ENCODE assay signal across 26 cellular contexts in genomic region chr14:55141812-55142211, GRCh38. TPM values are rescaled to one million over a fixed set of nuclear protein-coding genes. Genes with fewer than 3 reads are reported as not detected.
"Had no signal": no experiment of that assay in that cellular context is flagged by ENCODE, and none has a peak within 500 bp of the region (broad histone marks: within the 10 kb centered on the region; RNA-seq: fewer than 3 reads in every experiment).

No MANE protein-coding gene starts in this region.

- H3K27ac Mint-ChIP-seq: naive thymus-derived CD8-positive, alpha-beta T cell; nephron progenitor cell; stimulated activated naive CD8-positive, alpha-beta T cell treated with anti-CD3 and anti-CD28 coated beads, Interleukin-15, amount 100 ng/mL, for 72 hours had no signal

- H3K36me3 Mint-ChIP-seq: naive thymus-derived CD8-positive, alpha-beta T cell had no signal

- H3K4me1 Mint-ChIP-seq: naive thymus-derived CD8-positive, alpha-beta T cell; nephron progenitor cell had no signal

- H3K36me3 ChIP-seq: ovary, right lobe of liver had no signal

- H3K27ac ChIP-seq: dorsolateral prefrontal cortex, gastrocnemius medialis, left lung, ovary, right lobe of liver, suprapubic skin, transverse colon, vagina had no signal

- H3K4me3 Mint-ChIP-seq: naive thymus-derived CD8-positive, alpha-beta T cell; nephron progenitor cell; stimulated activated naive CD8-positive, alpha-beta T cell treated with anti-CD3 and anti-CD28 coated beads, Interleukin-15, amount 100 ng/mL, for 72 hours had no signal

- DNase-seq: dorsolateral prefrontal cortex; effector CD4-positive, alpha-beta T cell; foreskin fibroblast; gastrocnemius medialis; head of caudate nucleus; kidney; left lung; mesendoderm; naive thymus-derived CD8-positive, alpha-beta T cell; nephron progenitor cell; occipital lobe; ovary; posterior cingulate gyrus; retina; right lobe of liver; stimulated activated CD4-positive, alpha-beta T cell treated with anti-CD3 and anti-CD28 coated beads, Interleukin-12 subunit alpha, Interleukin-12 subunit beta, amount 100 ng/mL, for 4 hours; stimulated activated CD4-positive, alpha-beta T cell treated with anti-CD3 and anti-CD28 coated beads, Interleukin-1b, Interleukin-23, amount 100 ng/mL, for 48 hours; stimulated activated CD4-positive, alpha-beta T cell treated with anti-CD3 and anti-CD28 coated beads, Interleukin-4, amount 100 ng/mL, for 1 hour; stimulated activated CD8-positive, alpha-beta memory T cell treated with anti-CD3 and anti-CD28 coated beads, Interleukin-4, amount 100 ng/mL, for 48 hours; stimulated activated naive CD4-positive, alpha-beta T cell; stimulated activated naive CD8-positive, alpha-beta T cell treated with anti-CD3 and anti-CD28 coated beads, Interleukin-15, amount 100 ng/mL, for 72 hours; transverse colon had no signal

- H3K9me3 Mint-ChIP-seq: naive thymus-derived CD8-positive, alpha-beta T cell; nephron progenitor cell; stimulated activated naive CD8-positive, alpha-beta T cell treated with anti-CD3 and anti-CD28 coated beads, Interleukin-15, amount 100 ng/mL, for 72 hours had no signal

- H3K4me1 ChIP-seq: right lobe of liver had no signal

- H3K27me3 Mint-ChIP-seq: stimulated activated naive CD8-positive, alpha-beta T cell treated with anti-CD3 and anti-CD28 coated beads, Interleukin-15, amount 100 ng/mL, for 72 hours had no signal

- H3K9me3 ChIP-seq: gastrocnemius medialis, left lung, ovary, right lobe of liver, suprapubic skin, transverse colon, vagina had no signal

- FAIRE-seq: colon, kidney had no signal

- ATAC-seq: gastrocnemius medialis; left lung; naive thymus-derived CD8-positive, alpha-beta T cell; right lobe of liver; stimulated activated naive CD8-positive, alpha-beta T cell treated with anti-CD3 and anti-CD28 coated beads, Interleukin-15, amount 100 ng/mL, for 72 hours had no signal

- H3K27me3 ChIP-seq: dorsolateral prefrontal cortex, gastrocnemius medialis, left lung, ovary, right lobe of liver, suprapubic skin, transverse colon, vagina had no signal

- H3K4me2 ChIP-seq: smooth muscle cell had no signal

- H3K4me3 ChIP-seq: dorsolateral prefrontal cortex, gastrocnemius medialis, left lung, ovary, right lobe of liver, smooth muscle cell, suprapubic skin, transverse colon, vagina had no signal

RNA-seq across cellular contexts. Expression of gene DLGAP5, which starts 49.6 kb away (rescaled TPM):
- total RNA-seq: gastrocnemius medialis; naive thymus-derived CD8-positive, alpha-beta T cell had no signal
- polyA plus RNA-seq: naive thymus-derived CD8-positive, alpha-beta T cell had no signal
